ENCODE assay signal across 15 cellular contexts in genomic region chr6:45115696-45116095, GRCh38.
DNase-seq lines count a peak whose midpoint lies in the region; ATAC-seq and TF ChIP-seq lines count a peak whose summit lies in the region.
"Had no signal": no experiment of that assay in that cellular context is flagged by ENCODE, and none has a peak within 500 bp of the region (broad histone marks: within the 10 kb centered on the region; RNA-seq: fewer than 3 reads in every experiment).

No MANE protein-coding gene starts in this region.

- TF ChIP-seq CTCF in foreskin keratinocyte (conservative IDR thresholded peaks at IDR 0.05), result no peak

- H3K9me3 ChIP-seq in adipocyte (ENCODE audit: control insufficient read depth, low read length), result no peaks in the 10 kb centered on the region
- H3K9me3 ChIP-seq: upper lobe of left lung had no signal

- intact Hi-C loops in left ventricle myocardium superior (cut with micrococcal nuclease) (no loop called here), Right ventricle myocardium superior (cut with DNase I) (no loop called here)

- H3K27me3 ChIP-seq in adipocyte (replicated peaks; ENCODE audit: control insufficient read depth, insufficient read depth, low read length) (no peaks in the 10 kb centered on the region), foreskin keratinocyte (no peaks in the 10 kb centered on the region)
- H3K27me3 ChIP-seq: upper lobe of left lung had no signal

- H3K4me3 ChIP-seq in adipocyte (ENCODE audit: low read length), result no peak overlapping the region
- H3K4me3 ChIP-seq: coronary artery, upper lobe of left lung had no signal

- DNase-seq in left ventricle myocardium superior (no peak), Right ventricle myocardium superior (no peak), adipocyte (ENCODE audit: low read depth) (peak; percentile 26), foreskin keratinocyte (peak; percentile 3 to 13), NOMO-1 (lab: John Stamatoyannopoulos, UW; ENCODE audit: unreplicated experiment in 2 of 2) (no peak), SIG-M5 treated with dmso at 0.1 percent for 504 hours (lab: John Stamatoyannopoulos, UW; ENCODE audit: unreplicated experiment) (no peak), Ammon's horn (ENCODE audit: low spot score) (no peak)
- DNase-seq: activated CD8-positive, alpha-beta memory T cell treated with anti-CD3 and anti-CD28 coated beads, Interleukin-2, amount 50 U/mL, for 4 hours; islet precursor cell; KBM-7; NCI-H69; upper lobe of left lung had no signal

- H3K9ac ChIP-seq in adipocyte (ENCODE audit: low read length), result peak overlapping the region; percentile 27

- ATAC-seq in left ventricle myocardium superior (peak; percentile 39), Right ventricle myocardium superior (ENCODE audit: poor library complexity) (no peak), foreskin keratinocyte (peak; percentile 46), GM18498 (IDR thresholded peaks at IDR 0.05; ENCODE audit: unreplicated experiment) (no peak)

- no peak overlapping the region for H3K27ac ChIP-seq in foreskin keratinocyte
- H3K27ac ChIP-seq: coronary artery, upper lobe of left lung, VCaP had no signal

- H3K4me1 ChIP-seq in adipocyte (ENCODE audit: control insufficient read depth, insufficient read depth, low read length) (peaks cover 24% of the 10 kb centered on the region), foreskin keratinocyte (peaks cover 12% of the 10 kb centered on the region)
- H3K4me1 ChIP-seq: upper lobe of left lung had no signal

- H3K36me3 ChIP-seq in adipocyte (ENCODE audit: control insufficient read depth, insufficient read depth, low read length, severe bottlenecking), result no peaks in the 10 kb centered on the region
- H3K36me3 ChIP-seq: upper lobe of left lung had no signal

Comparison
In these comparisons a context has a peak if more than half of its experiments do, and no peak if none do; other contexts are left out.
1. ATAC-seq: peak in left ventricle myocardium superior (single experiment) and foreskin keratinocyte (single experiment); none in Right ventricle myocardium superior (single experiment) and GM18498 (single experiment).
2. DNase-seq: peak in adipocyte (single experiment) and foreskin keratinocyte (2 of 2); none in left ventricle myocardium superior (single experiment), Right ventricle myocardium superior (single experiment), NOMO-1 (0 of 2), SIG-M5 treated with dmso at 0.1 percent for 504 hours (single experiment) and Ammon's horn (single experiment).